ENCODE assay signal across 19 cellular contexts in genomic region chr11:6403539-6403938, GRCh38. TPM values are rescaled to one million over a fixed set of nuclear protein-coding genes. Genes with fewer than 3 reads are reported as not detected.
DNase-seq lines count a peak whose midpoint lies in the region; TF ChIP-seq lines count a peak whose summit lies in the region.
"Had no signal": no experiment of that assay in that cellular context is flagged by ENCODE, and none has a peak within 500 bp of the region (broad histone marks: within the 10 kb centered on the region; RNA-seq: fewer than 3 reads in every experiment).

No MANE protein-coding gene starts in this region.

- TF ChIP-seq RAD21 in neural cell (conservative IDR thresholded peaks at IDR 0.05): no peak

- H2BK15ac ChIP-seq in H9 (ENCODE audit: low read depth, low read length): no peak overlapping the region

- H3K23ac ChIP-seq in H9 (ENCODE audit: insufficient read length, low read depth, low read length): no peak overlapping the region

- H3K4me3 Mint-ChIP-seq in T-helper 1 cell treated with Interleukin-12 subunit alpha and Interleukin-12 subunit beta and Interleukin-4 antibody, amounts not matched to agents 30 μg/mL and 1 μg/mL, for 36 hours: peak overlapping the region; percentile 81
- no peak overlapping the region for H3K4me3 Mint-ChIP-seq in H9
- H3K4me3 Mint-ChIP-seq in activated naive CD8-positive, alpha-beta T cell treated with anti-CD3 and anti-CD28 coated beads for 36 hours: peak overlapping the region; percentile 76

- no peak for TF ChIP-seq EP300 in neural cell (conservative IDR thresholded peaks at IDR 0.05; ENCODE audit: poor library complexity, severe bottlenecking)

- H3K27ac ChIP-seq in H9 (ENCODE audit: insufficient read length, low read depth, low read length): no peak overlapping the region
- H3K27ac ChIP-seq in neural cell (ENCODE audit: low read length): peak overlapping the region; percentile 95
- H3K27ac ChIP-seq: 22Rv1, SK-N-MC, tibial artery had no signal

- no peaks in the 10 kb centered on the region for H3F3A ChIP-seq in neural cell (ENCODE audit: insufficient read depth, low read length, poor library complexity, severe bottlenecking)

- no peaks in the 10 kb centered on the region for H3K23me2 ChIP-seq in H9 (ENCODE audit: insufficient read length, low read depth, low read length, poor library complexity, severe bottlenecking)

- no peak overlapping the region for H3K18ac ChIP-seq in H9 (ENCODE audit: insufficient read length, low read depth, low read length)

- H2BK5ac ChIP-seq in H9 (ENCODE audit: insufficient read length, low read length): no peak overlapping the region

- peaks cover 61% of the 10 kb centered on the region for H3K4me1 Mint-ChIP-seq in T-helper 1 cell treated with Interleukin-12 subunit alpha and Interleukin-12 subunit beta and Interleukin-4 antibody, amounts not matched to agents 30 μg/mL and 1 μg/mL, for 36 hours (ENCODE audit: low read depth)
- H3K4me1 Mint-ChIP-seq in H9: peaks cover 7 to 23% of the 10 kb centered on the region in 2 experiments
- H3K4me1 Mint-ChIP-seq in activated naive CD8-positive, alpha-beta T cell treated with anti-CD3 and anti-CD28 coated beads for 36 hours: peaks cover 80% of the 10 kb centered on the region

- H2AFZ ChIP-seq in H9 (ENCODE audit: low read length): no peak overlapping the region
- no peak overlapping the region for H2AFZ ChIP-seq in neural cell (ENCODE audit: low read depth, low read length)

- no peak for TF ChIP-seq CTCF in H9 (conservative IDR thresholded peaks at IDR 0.05)
- TF ChIP-seq CTCF in neural cell (IDR thresholded peaks at IDR 0.05; ENCODE audit: poor library complexity, severe bottlenecking): no peak

- H3K27me3 Mint-ChIP-seq in T-helper 1 cell treated with Interleukin-12 subunit alpha and Interleukin-12 subunit beta and Interleukin-4 antibody, amounts not matched to agents 30 μg/mL and 1 μg/mL, for 36 hours (ENCODE audit: low read depth): peaks cover 3% of the 10 kb centered on the region
- H3K27me3 Mint-ChIP-seq in H9 (ENCODE audit: low read depth): no peaks in the 10 kb centered on the region
- H3K27me3 Mint-ChIP-seq in activated naive CD8-positive, alpha-beta T cell treated with anti-CD3 and anti-CD28 coated beads for 36 hours: peaks cover 4% of the 10 kb centered on the region

- H2BK12ac ChIP-seq in H9 (ENCODE audit: insufficient read length, low read depth, low read length): no peak overlapping the region

- no peaks in the 10 kb centered on the region for H3K4me1 ChIP-seq in H9 (ENCODE audit: insufficient read depth, low read length)

- no peaks in the 10 kb centered on the region for H3K36me3 ChIP-seq in neural cell (ENCODE audit: insufficient read depth, low read length)

- H3K27me3 ChIP-seq in H9 (ENCODE audit: insufficient read depth, low read length) (no peaks in the 10 kb centered on the region), neural cell (ENCODE audit: insufficient read depth, low read depth, low read length) (no peaks in the 10 kb centered on the region)
- H3K27me3 ChIP-seq: tibial artery had no signal

- WGBS in H9 (ENCODE audit: extremely low coverage, insufficient read length, low lambda C conversion rate): no CpG with 5 or more reads among the region's 8 CpGs

- H3K79me1 ChIP-seq in H9 (ENCODE audit: insufficient read depth, low read depth, low read length, poor library complexity, severe bottlenecking): no peaks in the 10 kb centered on the region

- H3K27ac Mint-ChIP-seq in T-helper 1 cell treated with Interleukin-12 subunit alpha and Interleukin-12 subunit beta and Interleukin-4 antibody, amounts not matched to agents 30 μg/mL and 1 μg/mL, for 36 hours: peak overlapping the region; percentile 84
- no peak overlapping the region for H3K27ac Mint-ChIP-seq in H9
- H3K27ac Mint-ChIP-seq in activated naive CD8-positive, alpha-beta T cell treated with anti-CD3 and anti-CD28 coated beads for 36 hours: peak overlapping the region; percentile 94

- H3K14ac ChIP-seq in H9 (ENCODE audit: insufficient read depth, low read length): no peak overlapping the region; the same call in 1 of the 2 replicates

- H3K4ac ChIP-seq in H9 (ENCODE audit: low read depth, low read length): no peak overlapping the region

- H2AK5ac ChIP-seq in H9 (ENCODE audit: insufficient read length, low read length): no peak overlapping the region

- H4K91ac ChIP-seq in H9 (ENCODE audit: insufficient read length, low read depth, low read length): no peak overlapping the region

- peaks cover 34% of the 10 kb centered on the region for H3K36me3 Mint-ChIP-seq in T-helper 1 cell treated with Interleukin-12 subunit alpha and Interleukin-12 subunit beta and Interleukin-4 antibody, amounts not matched to agents 30 μg/mL and 1 μg/mL, for 36 hours (ENCODE audit: low read depth)
- peaks cover 0 to 13% (median 12%) of the 10 kb centered on the region in 3 experiments; a peak in 2 of 7 replicates for H3K36me3 Mint-ChIP-seq in H9 (ENCODE audit: insufficient read depth in 1 of 3, low read depth in 3 of 3)
- peaks cover 13% of the 10 kb centered on the region for H3K36me3 Mint-ChIP-seq in activated naive CD8-positive, alpha-beta T cell treated with anti-CD3 and anti-CD28 coated beads for 36 hours

- DNase-seq in T-helper 1 cell (no peak), H9 (peak; percentile 22), LoVo (ENCODE audit: low spot score) (no peak), GDM1 (lab: John Stamatoyannopoulos, UW) (no peak)
- DNase-seq in activated naive CD8-positive, alpha-beta T cell treated with anti-CD3 and anti-CD28 coated beads for 36 hours: no peak
- DNase-seq in activated effector memory CD4-positive, alpha-beta T cell treated with anti-CD3 and anti-CD28 coated beads, Interleukin-2, amount 50 U/mL, for 16 hours: no peak
- DNase-seq: amniotic stem cell; foreskin fibroblast; hypothalamus; IMR-90; midbrain; NCI-H1092; NCI-H2107; stimulated activated CD4-positive, alpha-beta T cell treated with anti-CD3 and anti-CD28 coated beads, Interleukin-2, amount 100 ng/mL, for 48 hours; tibial artery had no signal

- H3K9me3 ChIP-seq in H9 (ENCODE audit: control insufficient read depth, low read depth, low read length): no peaks in the 10 kb centered on the region
- H3K9me3 ChIP-seq in neural cell (ENCODE audit: low read length): no peaks in the 10 kb centered on the region
- H3K9me3 ChIP-seq: tibial artery had no signal

- H3K9me3 Mint-ChIP-seq in T-helper 1 cell treated with Interleukin-12 subunit alpha and Interleukin-12 subunit beta and Interleukin-4 antibody, amounts not matched to agents 30 μg/mL and 1 μg/mL, for 36 hours: no peaks in the 10 kb centered on the region
- no peaks in the 10 kb centered on the region for H3K9me3 Mint-ChIP-seq in H9
- H3K9me3 Mint-ChIP-seq in activated naive CD8-positive, alpha-beta T cell treated with anti-CD3 and anti-CD28 coated beads for 36 hours: no peaks in the 10 kb centered on the region

- H4K20me1 ChIP-seq in H9 (ENCODE audit: control insufficient read depth, insufficient read depth, insufficient read length) (no peaks in the 10 kb centered on the region), neural cell (ENCODE audit: insufficient read depth) (no peaks in the 10 kb centered on the region)

- H3K4me3 ChIP-seq in neural cell (ENCODE audit: low read length): peak overlapping the region; percentile 68
- H3K4me3 ChIP-seq: SK-N-MC, tibial artery had no signal

- no peak overlapping the region for H3K4me2 ChIP-seq in H9 (ENCODE audit: insufficient read depth, insufficient read length, low read length)
- H3K4me2 ChIP-seq in neural cell (ENCODE audit: low read length): no peak overlapping the region

- no peak overlapping the region for H3K56ac ChIP-seq in H9 (ENCODE audit: insufficient read length, low read depth, low read length)

- H4K5ac ChIP-seq in H9 (ENCODE audit: insufficient read length, low read depth, low read length): no peak overlapping the region

- H3K9me2 ChIP-seq in neural cell (ENCODE audit: insufficient read depth, low read length): no peaks in the 10 kb centered on the region

- H3K9ac ChIP-seq in H9 (ENCODE audit: extremely low read depth, insufficient read length, low read length) (no peak overlapping the region), neural cell (ENCODE audit: low read length) (peak overlapping the region; percentile 82)

- no peak overlapping the region for H4K8ac ChIP-seq in H9 (replicated peaks; ENCODE audit: insufficient read length, low read depth, low read length)

- no peak overlapping the region for H2BK120ac ChIP-seq in H9 (ENCODE audit: low read depth, low read length, poor library complexity, severe bottlenecking)

- H2BK20ac ChIP-seq in H9 (ENCODE audit: low read depth, low read length, poor library complexity, severe bottlenecking): no peak overlapping the region

- no peak overlapping the region for H3T11ph ChIP-seq in H9 (ENCODE audit: low read length)

- H3K79me2 ChIP-seq in H9 (ENCODE audit: insufficient read depth, low read length): no peaks in the 10 kb centered on the region
- H3K79me2 ChIP-seq in neural cell (replicated peaks; ENCODE audit: insufficient read depth, low read length): peaks cover 47% of the 10 kb centered on the region

TF ChIP-seq in neural cell, 6 proteins besides CTCF, POLR2A, EP300 and RAD21:
- no peak for TF ChIP-seq EZH2 (IDR thresholded peaks at IDR 0.05; ENCODE audit: borderline replicate concordance, insufficient read depth, low read length, poor library complexity, severe bottlenecking)
- TF ChIP-seq TAF1 (IDR thresholded peaks at IDR 0.05; ENCODE audit: low read depth): no peak
TF ChIP-seq in neural cell: peak in this region for 0.

RNA-seq across cellular contexts. Expression of gene SMPD1, which starts 13.3 kb away (rescaled TPM):
- total RNA-seq in H9 (2021): 4.5 and 5.3 TPM in 2 replicates
- total RNA-seq in activated naive CD8-positive, alpha-beta T cell treated with anti-CD3 and anti-CD28 coated beads for 36 hours: 10 to 100 TPM; 12.9 to 16.9 TPM
- polyA plus RNA-seq in neural cell: 30.0 and 37.4 TPM in 2 replicates
- polyA minus RNA-seq in neural cell: 16.1 and 18.3 TPM in 2 replicates

RNA-seq across cellular contexts. Expression of gene APBB1, which starts 15.4 kb away (rescaled TPM):
- 34.8 and 37.0 TPM in 2 replicates for total RNA-seq in H9 (2021)
- 10 to 100 TPM; 29.2 to 32.3 TPM for total RNA-seq in activated naive CD8-positive, alpha-beta T cell treated with anti-CD3 and anti-CD28 coated beads for 36 hours
- 283 and 323 TPM in 2 replicates for polyA plus RNA-seq in neural cell
- 257 and 277 TPM in 2 replicates for polyA minus RNA-seq in neural cell

RNA-seq across cellular contexts. Expression of gene HPX, which starts 37.2 kb away (rescaled TPM):
- total RNA-seq in H9 (2021): 1.0 and 1.2 TPM in 2 replicates
- not detected for total RNA-seq in activated naive CD8-positive, alpha-beta T cell treated with anti-CD3 and anti-CD28 coated beads for 36 hours
- polyA plus RNA-seq in neural cell: 11.1 and 17.3 TPM in 2 replicates
- 7.5 and 8.1 TPM in 2 replicates for polyA minus RNA-seq in neural cell

Comparison
In these comparisons a context has a peak if more than half of its experiments do, and no peak if none do; other contexts are left out.
1. H3K27ac Mint-ChIP-seq: peak in T-helper 1 cell treated with Interleukin-12 subunit alpha and Interleukin-12 subunit beta and Interleukin-4 antibody, amounts not matched to agents 30 μg/mL and 1 μg/mL, for 36 hours (single experiment) and activated naive CD8-positive, alpha-beta T cell treated with anti-CD3 and anti-CD28 coated beads for 36 hours (single experiment); none in H9 (0 of 3).
2. H3K4me3 Mint-ChIP-seq: peak in T-helper 1 cell treated with Interleukin-12 subunit alpha and Interleukin-12 subunit beta and Interleukin-4 antibody, amounts not matched to agents 30 μg/mL and 1 μg/mL, for 36 hours (single experiment) and activated naive CD8-positive, alpha-beta T cell treated with anti-CD3 and anti-CD28 coated beads for 36 hours (single experiment); none in H9 (0 of 2).